Comparison of ENCODE assay signal across 23 cellular contexts in genomic region chr6:108623995-108624394, GRCh38.
DNase-seq lines count a peak whose midpoint lies in the region; ATAC-seq and TF ChIP-seq lines count a peak whose summit lies in the region.
"Had no signal": no experiment of that assay in that cellular context is flagged by ENCODE, and none has a peak within 500 bp of the region (broad histone marks: within the 10 kb centered on the region; RNA-seq: fewer than 3 reads in every experiment).

No MANE protein-coding gene starts in this region.

- H3K4me3 ChIP-seq in IMR-90 (ENCODE audit: insufficient read depth, low read depth, low read length) (no peak overlapping the region), adipocyte (ENCODE audit: low read length) (peak overlapping the region; percentile 37), right lobe of liver (no peak overlapping the region), smooth muscle cell (no peak overlapping the region), thyroid gland (replicated peaks in 1 of 3) (no peak overlapping the region)
- H3K4me3 ChIP-seq: GM12878, K562, PC-9, SJSA1 had no signal

- H3K56ac ChIP-seq in IMR-90 (ENCODE audit: extremely low read depth, insufficient read depth, low read length): no peak overlapping the region

- no CpG with 5 or more reads among the region's 1 CpG for WGBS in IMR-90 (ENCODE audit: extremely low coverage in 2 of 2, insufficient read length in 1 of 2), 2 experiments
- 25% methylated on average over 1 of the region's 1 CpG for whole genome bisulfite sequencing in right lobe of liver (ENCODE audit: insufficient coverage, low coverage, low lambda C conversion rate, missing lambda C conversion rate)
- WGBS in smooth muscle cell (ENCODE audit: low lambda C conversion rate): 94% methylated on average over 1 of the region's 1 CpG
- WGBS in thyroid gland, 2 donors: 89 to 93% methylated on average over 1 of the region's 1 CpG

- no peak overlapping the region for H2AK9ac ChIP-seq in IMR-90 (replicated peaks; ENCODE audit: low read depth, low read length, poor library complexity)

- dilution Hi-C loops in IMR-90 (cut with HindIII; ENCODE audit: low sequenced_read_pairs, unreplicated experiment): no loop called here

- no peak overlapping the region for H4K8ac ChIP-seq in IMR-90 (ENCODE audit: low read depth in 2 of 2, low read length in 2 of 2)

- no peak overlapping the region for H3K14ac ChIP-seq in IMR-90 (replicated peaks; ENCODE audit: low read depth, low read length)

- in situ Hi-C loops in IMR-90 (cut with MboI; ENCODE audit: low sequenced_read_pairs): no loop called here

- BruUV-seq in IMR-90 (replicated peaks; lab: Mats Ljungman, UMichigan): no TSS peak

- H3K4ac ChIP-seq in IMR-90 (ENCODE audit: low read depth, low read length): no peak overlapping the region

- no peaks in the 10 kb centered on the region for H3K9me3 Mint-ChIP-seq in naive thymus-derived CD8-positive, alpha-beta T cell
- H3K9me3 Mint-ChIP-seq: CD4-positive, alpha-beta memory T cell had no signal

- no peak overlapping the region for H2BK120ac ChIP-seq in IMR-90 (ENCODE audit: low read depth, low read length)

- H3K9me3 ChIP-seq in IMR-90 (ENCODE audit: control insufficient read depth, insufficient read depth, low read length): no peaks in the 10 kb centered on the region
- H3K9me3 ChIP-seq in adipocyte (ENCODE audit: control insufficient read depth, low read length): no peaks in the 10 kb centered on the region
- no peaks in the 10 kb centered on the region for H3K9me3 ChIP-seq in right lobe of liver
- no peaks in the 10 kb centered on the region for H3K9me3 ChIP-seq in smooth muscle cell (replicated peaks; ENCODE audit: low read depth)
- no peaks in the 10 kb centered on the region for H3K9me3 ChIP-seq in thyroid gland
- H3K9me3 ChIP-seq: SJSA1 had no signal

- TF ChIP-seq POLR2A in IMR-90 (IDR thresholded peaks at IDR 0.05; ENCODE audit: low read depth, low read length) (no peak), right lobe of liver (IDR thresholded peaks at IDR 0.05) (no peak), thyroid gland (IDR thresholded peaks at IDR 0.05) (no peak)

- H3K79me2 ChIP-seq in smooth muscle cell (ENCODE audit: low read depth): peaks cover 87% of the 10 kb centered on the region

- H3K23ac ChIP-seq in IMR-90 (ENCODE audit: low read depth, low read length): 0 out of 2 replicates have a peak overlapping the region, but pooled peaks have one; percentile 43

- TF ChIP-seq RAD21 in IMR-90 (IDR thresholded peaks at IDR 0.05; ENCODE audit: low read length): no peak

- H4K5ac ChIP-seq in IMR-90 (ENCODE audit: low read depth, low read length): no peak overlapping the region

- H4K91ac ChIP-seq in IMR-90 (ENCODE audit: insufficient read depth, low read depth, low read length): no peak overlapping the region

- peaks cover 8% of the 10 kb centered on the region for H3F3A ChIP-seq in smooth muscle cell (ENCODE audit: low read depth)

- intact Hi-C loops in IMR-90 (cut with micrococcal nuclease): no loop called here
- intact Hi-C loops in right lobe of liver (cut with DNase I): no loop called here
- intact Hi-C loops in thyroid gland (cut with DNase I): no loop called here

- no peak overlapping the region for H2BK20ac ChIP-seq in IMR-90 (ENCODE audit: low read depth, low read length)

- TF ChIP-seq CTCF in IMR-90 (conservative IDR thresholded peaks at IDR 0.05; ENCODE audit: low read depth, low read length): no peak
- no peak for TF ChIP-seq CTCF in right lobe of liver (IDR thresholded peaks at IDR 0.05)
- no peak for TF ChIP-seq CTCF in smooth muscle cell (IDR thresholded peaks at IDR 0.05; ENCODE audit: borderline replicate concordance, insufficient read depth, poor library complexity, severe bottlenecking)
- TF ChIP-seq CTCF in thyroid gland (IDR thresholded peaks at IDR 0.05): no peak

- H2AK5ac ChIP-seq in IMR-90 (ENCODE audit: low read depth, low read length): no peak overlapping the region

- H3K4me1 ChIP-seq in IMR-90 (ENCODE audit: control insufficient read depth, insufficient read depth, low read length) (peaks cover 27% of the 10 kb centered on the region), adipocyte (ENCODE audit: control insufficient read depth, insufficient read depth, low read length) (peaks cover 88% of the 10 kb centered on the region), right lobe of liver (peaks cover 0 to 65% (median 29%) of the 10 kb centered on the region in 4 donors), smooth muscle cell (ENCODE audit: low read depth) (peaks cover 15% of the 10 kb centered on the region), thyroid gland (peaks cover 47 to 51% of the 10 kb centered on the region in 2 donors)

- H3K18ac ChIP-seq in IMR-90 (ENCODE audit: low read depth, low read length): no peak overlapping the region

- CTCF ChIA-PET in IMR-90 (lab: Yijun Ruan, JAX): no interaction called here

- H3K79me1 ChIP-seq in IMR-90 (ENCODE audit: low read depth in 1 of 2, low read length in 2 of 2): peaks cover 38 to 83% of the 10 kb centered on the region in 2 experiments

- H3K4me3 Mint-ChIP-seq in naive thymus-derived CD8-positive, alpha-beta T cell: no peak overlapping the region
- H3K4me3 Mint-ChIP-seq: CD4-positive, alpha-beta memory T cell had no signal

- H3K4me2 ChIP-seq in IMR-90 (ENCODE audit: low read depth, low read length) (no peak overlapping the region), smooth muscle cell (no peak overlapping the region)
- H3K4me2 ChIP-seq: PC-9 had no signal

- peaks cover 40% of the 10 kb centered on the region for H3K9me1 ChIP-seq in IMR-90 (ENCODE audit: insufficient read depth, low read length)

- H2AFZ ChIP-seq in IMR-90 (replicated peaks; ENCODE audit: low read length, poor library complexity): no peak overlapping the region
- H2AFZ ChIP-seq in smooth muscle cell (ENCODE audit: low read depth): no peak overlapping the region
- H2AFZ ChIP-seq: PC-9 had no signal

- no peak overlapping the region for H3K27ac Mint-ChIP-seq in naive thymus-derived CD8-positive, alpha-beta T cell

- H3K27me3 Mint-ChIP-seq in naive thymus-derived CD8-positive, alpha-beta T cell: no peaks in the 10 kb centered on the region
- H3K27me3 Mint-ChIP-seq: CD4-positive, alpha-beta memory T cell had no signal

- peaks cover 0 to 8% (median 0%) of the 10 kb centered on the region in 3 donors for H3K36me3 Mint-ChIP-seq in naive thymus-derived CD8-positive, alpha-beta T cell
- H3K36me3 Mint-ChIP-seq: CD4-positive, alpha-beta memory T cell had no signal

- H3K9ac ChIP-seq in IMR-90 (ENCODE audit: low read depth, low read length) (no peak overlapping the region), adipocyte (ENCODE audit: low read length) (no peak overlapping the region), smooth muscle cell (ENCODE audit: low read depth) (no peak overlapping the region)

- DNase-seq in IMR-90 (no peak), adipocyte (ENCODE audit: low read depth) (no peak), right lobe of liver (peak in 1 of 3 donors; percentile 63), smooth muscle cell (lab: John Stamatoyannopoulos, UW; ENCODE audit: unreplicated experiment) (no peak), thyroid gland (no peak), D341Med (ENCODE audit: low spot score) (no peak)
- no peak for DNase-seq in naive thymus-derived CD8-positive, alpha-beta T cell
- DNase-seq: C1 segment of cervical spinal cord; CD4-positive, alpha-beta memory T cell; COR-L47; Kasumi-1; NCI-H1105 treated with DMSO at 0.1 percent for 48 hours; NCI-H146; NCI-H1930; NCI-H2107; NCI-H446; NCI-H524 treated with DMSO at 0.1 percent for 48 hours; PC-9; Right ventricle myocardium superior had no signal

- H4K20me1 ChIP-seq in IMR-90 (ENCODE audit: insufficient read depth, low read length): peaks cover 85% of the 10 kb centered on the region
- H4K20me1 ChIP-seq in smooth muscle cell (ENCODE audit: low read depth): peaks cover 91% of the 10 kb centered on the region

- H3K36me3 ChIP-seq in IMR-90 (ENCODE audit: control insufficient read depth, insufficient read depth, low read length) (no peaks in the 10 kb centered on the region), adipocyte (ENCODE audit: control insufficient read depth, insufficient read depth, low read length, severe bottlenecking) (no peaks in the 10 kb centered on the region), right lobe of liver (no peaks in the 10 kb centered on the region), smooth muscle cell (ENCODE audit: low read depth) (no peaks in the 10 kb centered on the region), thyroid gland (no peaks in the 10 kb centered on the region)
- H3K36me3 ChIP-seq: SJSA1 had no signal

- H2BK5ac ChIP-seq in IMR-90 (ENCODE audit: low read depth, low read length, poor library complexity, severe bottlenecking): no peak overlapping the region

- POLR2A ChIA-PET in IMR-90 (lab: Charles Lee; ENCODE audit: unreplicated experiment): no interaction called here
- POLR2A ChIA-PET in naive thymus-derived CD8-positive, alpha-beta T cell (lab: Charles Lee): interaction anchor here (0.6 kb wide), 1 partner anchor 56 kb away, joined by 5 read pairs; no protein-coding TSS in a partner anchor

- no peak overlapping the region for H2BK15ac ChIP-seq in IMR-90 (ENCODE audit: low read depth, low read length)

- H3K27ac ChIP-seq in IMR-90 (ENCODE audit: insufficient read depth, low read length) (no peak overlapping the region), right lobe of liver (peak overlapping the region in 2 of 3 donors; percentile 9 to 37), smooth muscle cell (ENCODE audit: low read depth) (peak overlapping the region; percentile 98), thyroid gland (no peak overlapping the region)
- H3K27ac ChIP-seq: SJSA1 had no signal

- no peak for ATAC-seq in IMR-90 (ENCODE audit: low read depth)
- peak; percentile 50 to 81 (median 77) for ATAC-seq in right lobe of liver
- ATAC-seq in naive thymus-derived CD8-positive, alpha-beta T cell: no peak
- ATAC-seq: GM12878, HCT116 had no signal

- H3K27me3 ChIP-seq in IMR-90 (ENCODE audit: control insufficient read depth, insufficient read depth, low read length) (no peaks in the 10 kb centered on the region), adipocyte (replicated peaks; ENCODE audit: control insufficient read depth, insufficient read depth, low read length) (no peaks in the 10 kb centered on the region), right lobe of liver (no peaks in the 10 kb centered on the region), smooth muscle cell (ENCODE audit: low read depth) (no peaks in the 10 kb centered on the region), thyroid gland (no peaks in the 10 kb centered on the region)
- H3K27me3 ChIP-seq: SJSA1 had no signal

- peaks cover 30 to 77% (median 55%) of the 10 kb centered on the region in 4 donors for H3K4me1 Mint-ChIP-seq in naive thymus-derived CD8-positive, alpha-beta T cell

TF ChIP-seq in IMR-90, 13 proteins besides CTCF, POLR2A, EP300 and RAD21 (continues in another document):
- TF ChIP-seq CHD1 (IDR thresholded peaks at IDR 0.05; ENCODE audit: low read depth, low read length) (no peak), FOS (IDR thresholded peaks at IDR 0.05; ENCODE audit: low read depth, low read length) (no peak)

Comparison
In these comparisons a context has a peak if more than half of its experiments do, and no peak if none do; other contexts are left out.
1. ATAC-seq: peak in right lobe of liver (4 of 4); none in IMR-90 (single experiment) and naive thymus-derived CD8-positive, alpha-beta T cell (0 of 2).
2. H3K27ac ChIP-seq: peak in right lobe of liver (2 of 3) and smooth muscle cell (single experiment); none in IMR-90 (single experiment) and thyroid gland (0 of 3).